23 cellular contexts compared by ENCODE assay signal in the genomic region with DNA sequence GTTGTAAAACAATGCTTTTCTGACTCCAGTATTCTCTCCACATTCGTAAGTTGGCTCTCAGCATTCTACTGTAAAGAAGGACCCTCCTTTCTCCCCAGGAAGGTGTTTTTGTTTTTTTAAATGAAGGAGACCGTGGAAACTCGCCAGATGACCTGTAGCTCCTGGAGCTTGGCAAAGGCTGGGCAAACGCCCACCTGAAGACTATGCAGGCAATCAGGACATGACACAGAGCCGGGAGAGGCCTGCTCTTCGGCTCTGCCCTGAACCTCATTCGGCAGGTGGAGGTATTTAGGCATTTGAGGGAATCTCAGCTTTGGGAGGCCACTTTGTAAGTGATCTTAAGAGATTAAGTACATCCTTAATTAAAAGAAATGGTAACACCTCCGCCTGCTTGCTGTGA.
"Had no signal": no experiment of that assay in that cellular context is flagged by ENCODE, and none has a peak within 500 bp of the region (broad histone marks: within the 10 kb centered on the region; RNA-seq: fewer than 3 reads in every experiment).

No MANE protein-coding gene starts in this region.

- H3K36me3 ChIP-seq: adrenal gland, breast epithelium, uterus had no signal

- H3K27ac ChIP-seq: adrenal gland, breast epithelium, esophagus muscularis mucosa, heart right ventricle, tibial nerve, uterus had no signal

- ATAC-seq: activated T-cell treated with anti-CD3 and anti-CD28 coated beads, Interleukin-2, amount 50 U/mL, for 4 hours; heart right ventricle; left ventricle myocardium superior; mucosa of descending colon; stimulated activated naive CD8-positive, alpha-beta T cell treated with anti-CD3 and anti-CD28 coated beads, Interleukin-15, Interleukin-2, amounts not matched to agents 100 U/mL and 50 U/mL, for 24 hours had no signal

- H3K27me3 Mint-ChIP-seq: activated CD4-positive, alpha-beta T cell treated with anti-CD3 and anti-CD28 coated beads, Interleukin-2, amount 10 ng/mL, durations not matched to agents 24 days and 14 days; dendritic cell treated with granulocyte-macrophage colony-stimulating factor and Interleukin-4, amounts not matched to agents 40 ng/mL and 50 ng/mL, for 4 days had no signal

- H3K27ac Mint-ChIP-seq: activated CD4-positive, alpha-beta T cell treated with anti-CD3 and anti-CD28 coated beads, Interleukin-2, amount 10 ng/mL, durations not matched to agents 24 days and 14 days; activated naive CD4-positive, alpha-beta T cell treated with anti-CD3 and anti-CD28 coated beads for 36 hours; dendritic cell treated with granulocyte-macrophage colony-stimulating factor and Interleukin-4, amounts not matched to agents 40 ng/mL and 50 ng/mL, for 4 days; nephron progenitor cell had no signal

- H3K27me3 ChIP-seq: adrenal gland, breast epithelium, esophagus muscularis mucosa, heart right ventricle, tibial nerve, uterus had no signal

- DNase-seq: activated CD4-positive, alpha-beta T cell treated with anti-CD3 and anti-CD28 coated beads, Interleukin-2, amount 10 ng/mL, durations not matched to agents 24 days and 14 days; activated CD8-positive, alpha-beta memory T cell treated with anti-CD3 and anti-CD28 coated beads, Interleukin-2, amount 50 U/mL, for 4 hours; activated naive CD4-positive, alpha-beta T cell treated with anti-CD3 and anti-CD28 coated beads for 36 hours; activated T-cell treated with anti-CD3 and anti-CD28 coated beads, Interleukin-2, amount 50 U/mL, for 4 hours; adrenal gland; effector CD8-positive, alpha-beta T cell; heart right ventricle; kidney glomerular epithelial cell; left ventricle myocardium superior; mesenchymal stem cell; mucosa of descending colon; nephron progenitor cell; nucleus accumbens; stimulated activated CD4-positive, alpha-beta T cell treated with anti-CD3 and anti-CD28 coated beads, Interleukin-2, amount 100 ng/mL, for 24 hours; stimulated activated naive CD8-positive, alpha-beta T cell treated with anti-CD3 and anti-CD28 coated beads, Interleukin-15, Interleukin-2, amounts not matched to agents 100 U/mL and 50 U/mL, for 24 hours; substantia nigra; T-helper 1 cell; T1000; uterus had no signal

- H3K4me3 ChIP-seq: adrenal gland, breast epithelium, esophagus muscularis mucosa, heart right ventricle, mucosa of descending colon, tibial nerve, uterus had no signal

- H3K9me3 Mint-ChIP-seq: activated CD4-positive, alpha-beta T cell treated with anti-CD3 and anti-CD28 coated beads, Interleukin-2, amount 10 ng/mL, durations not matched to agents 24 days and 14 days; activated naive CD4-positive, alpha-beta T cell treated with anti-CD3 and anti-CD28 coated beads for 36 hours; activated T-cell treated with anti-CD3 and anti-CD28 coated beads, Interleukin-2, amount 50 U/mL, for 4 hours; dendritic cell treated with granulocyte-macrophage colony-stimulating factor and Interleukin-4, amounts not matched to agents 40 ng/mL and 50 ng/mL, for 4 days; nephron progenitor cell had no signal

- H3K4me1 ChIP-seq: adrenal gland, breast epithelium, uterus had no signal

- H3K4me3 Mint-ChIP-seq: activated CD4-positive, alpha-beta T cell treated with anti-CD3 and anti-CD28 coated beads, Interleukin-2, amount 10 ng/mL, durations not matched to agents 24 days and 14 days; activated naive CD4-positive, alpha-beta T cell treated with anti-CD3 and anti-CD28 coated beads for 36 hours; activated T-cell treated with anti-CD3 and anti-CD28 coated beads, Interleukin-2, amount 50 U/mL, for 4 hours; dendritic cell treated with granulocyte-macrophage colony-stimulating factor and Interleukin-4, amounts not matched to agents 40 ng/mL and 50 ng/mL, for 4 days; nephron progenitor cell had no signal
